ENCODE assay signal across 9 cellular contexts in the genomic region with DNA sequence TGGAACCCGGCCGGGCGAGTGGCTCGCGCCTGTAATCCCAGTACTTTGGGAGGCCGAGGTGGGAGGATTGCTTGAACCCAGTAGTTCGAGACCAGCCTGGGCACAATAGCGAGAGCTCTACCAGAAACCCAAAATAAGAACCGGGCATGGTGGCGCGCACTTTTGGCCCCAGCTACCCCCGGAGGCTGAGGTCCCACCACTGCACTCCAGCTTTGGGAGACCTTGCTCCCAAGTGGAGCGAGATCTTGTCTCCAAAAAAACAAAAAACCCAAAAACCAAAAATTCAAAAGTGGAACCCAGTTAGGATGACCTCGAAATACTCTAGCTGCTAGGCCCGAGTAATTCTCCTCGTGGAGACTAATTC. TPM values are rescaled to one million over a fixed set of nuclear protein-coding genes. Genes with fewer than 3 reads are reported as not detected.
A peak's percentile ranks its signal among the peaks of the same experiment; 100 is the strongest.
DNase-seq lines count a peak whose midpoint lies in the region; ATAC-seq and TF ChIP-seq lines count a peak whose summit lies in the region.
"Had no signal": no experiment of that assay in that cellular context is flagged by ENCODE, and none has a peak within 500 bp of the region (broad histone marks: within the 10 kb centered on the region; RNA-seq: fewer than 3 reads in every experiment).

No MANE protein-coding gene starts in this region.

- peaks cover 19% of the 10 kb centered on the region for H3K36me3 ChIP-seq in adipocyte (ENCODE audit: control insufficient read depth, insufficient read depth, low read length, severe bottlenecking)
- H3K36me3 ChIP-seq in thoracic aorta = no peaks in the 10 kb centered on the region

- peak overlapping the region; percentile 85 for H3K4me3 Mint-ChIP-seq in activated CD4-positive, alpha-beta T cell treated with anti-CD3 and anti-CD28 coated beads, Interleukin-2, amount 10 ng/mL, durations not matched to agents 7 days and 5 days

- no peak for DNase-seq in activated CD4-positive, alpha-beta T cell treated with anti-CD3 and anti-CD28 coated beads, Interleukin-2, amount 10 ng/mL, durations not matched to agents 7 days and 5 days
- DNase-seq in activated CD4-positive, alpha-beta T cell treated with anti-CD3 and anti-CD28 coated beads for 4 hours = no peak
- DNase-seq in adipocyte (ENCODE audit: low read depth) = no peak
- peak; percentile 12 for DNase-seq in left kidney (ENCODE audit: low read depth, low spot score)
- no peak for DNase-seq in thoracic aorta (ENCODE audit: low spot score)
- DNase-seq in NCI-H146 (lab: John Stamatoyannopoulos, UW) = no peak
- DNase-seq in NCI-H1105 (lab: John Stamatoyannopoulos, UW) = no peak

- H3K27ac Mint-ChIP-seq in activated CD4-positive, alpha-beta T cell treated with anti-CD3 and anti-CD28 coated beads, Interleukin-2, amount 10 ng/mL, durations not matched to agents 7 days and 5 days = peak overlapping the region; percentile 93

- H3K27ac ChIP-seq in thoracic aorta = peak overlapping the region; percentile 98 to 99

- POLR2A ChIA-PET in activated CD4-positive, alpha-beta T cell treated with anti-CD3 and anti-CD28 coated beads, Interleukin-2, amount 10 ng/mL, durations not matched to agents 7 days and 5 days (lab: Charles Lee) = no interaction called here

- H3K27me3 Mint-ChIP-seq in activated CD4-positive, alpha-beta T cell treated with anti-CD3 and anti-CD28 coated beads, Interleukin-2, amount 10 ng/mL, durations not matched to agents 7 days and 5 days = no peaks in the 10 kb centered on the region

- CTCF ChIA-PET in activated CD4-positive, alpha-beta T cell treated with anti-CD3 and anti-CD28 coated beads, Interleukin-2, amount 10 ng/mL, durations not matched to agents 7 days and 5 days (lab: Charles Lee) = interaction anchor here (1.2 kb wide), 1 partner anchor 26 kb away, joined by 7 read pairs; a partner anchor contains a TSS

- H3K9me3 ChIP-seq in adipocyte (ENCODE audit: control insufficient read depth, low read length) (no peaks in the 10 kb centered on the region), thoracic aorta (no peaks in the 10 kb centered on the region)

- no peaks in the 10 kb centered on the region for H3K9me3 Mint-ChIP-seq in activated CD4-positive, alpha-beta T cell treated with anti-CD3 and anti-CD28 coated beads, Interleukin-2, amount 10 ng/mL, durations not matched to agents 7 days and 5 days

- peaks cover 13% of the 10 kb centered on the region for H3K36me3 Mint-ChIP-seq in activated CD4-positive, alpha-beta T cell treated with anti-CD3 and anti-CD28 coated beads, Interleukin-2, amount 10 ng/mL, durations not matched to agents 7 days and 5 days (ENCODE audit: low read depth)

- H3K9ac ChIP-seq in adipocyte (ENCODE audit: low read length) = peak overlapping the region; percentile 99

- H3K27me3 ChIP-seq in adipocyte (replicated peaks; ENCODE audit: control insufficient read depth, insufficient read depth, low read length) = no peaks in the 10 kb centered on the region
- no peaks in the 10 kb centered on the region for H3K27me3 ChIP-seq in thoracic aorta (replicated peaks; ENCODE audit: insufficient read depth)

- ATAC-seq in thoracic aorta (ENCODE audit: insufficient number of reproducible peaks, low FRiP score, low read depth) (no peak), HG03108 (IDR thresholded peaks at IDR 0.05; ENCODE audit: unreplicated experiment) (no peak)

- H3K4me1 ChIP-seq in adipocyte (ENCODE audit: control insufficient read depth, insufficient read depth, low read length) = peaks cover 27% of the 10 kb centered on the region
- peaks cover 22 to 40% of the 10 kb centered on the region in 2 donors for H3K4me1 ChIP-seq in thoracic aorta (ENCODE audit: control insufficient read depth in 1 of 2, low read depth in 2 of 2)

- peaks cover 41% of the 10 kb centered on the region for H3K4me1 Mint-ChIP-seq in activated CD4-positive, alpha-beta T cell treated with anti-CD3 and anti-CD28 coated beads, Interleukin-2, amount 10 ng/mL, durations not matched to agents 7 days and 5 days

- peak overlapping the region; percentile 90 for H3K4me3 ChIP-seq in adipocyte (ENCODE audit: low read length)
- H3K4me3 ChIP-seq in thoracic aorta = peak overlapping the region; percentile 87

- no peak for TF ChIP-seq CTCF in thoracic aorta (IDR thresholded peaks at IDR 0.05)

RNA-seq across cellular contexts. Expression of a gene that starts 0.8 kb away (rescaled TPM):
- total RNA-seq in activated CD4-positive, alpha-beta T cell treated with anti-CD3 and anti-CD28 coated beads, Interleukin-2, amount 10 ng/mL, durations not matched to agents 7 days and 5 days = 10 to 100 TPM; 62.7 to 71.4 TPM
- total RNA-seq in thoracic aorta = 10 to 100 TPM; 47.9 to 58.3 TPM

RNA-seq across cellular contexts. Expression of a gene that starts 20.4 kb away (rescaled TPM):
- total RNA-seq in activated CD4-positive, alpha-beta T cell treated with anti-CD3 and anti-CD28 coated beads, Interleukin-2, amount 10 ng/mL, durations not matched to agents 7 days and 5 days = 10 to 100 TPM; 36.7 to 37.9 TPM
- 10 to 100 TPM; 43.2 to 51.6 TPM for total RNA-seq in thoracic aorta

RNA-seq across cellular contexts. Expression of a gene that starts 26.5 kb away (rescaled TPM):
- total RNA-seq in activated CD4-positive, alpha-beta T cell treated with anti-CD3 and anti-CD28 coated beads, Interleukin-2, amount 10 ng/mL, durations not matched to agents 7 days and 5 days = not detected
- total RNA-seq in thoracic aorta = not detected
- total RNA-seq: G401 had no signal

RNA-seq across cellular contexts. Expression of a gene that starts 55.5 kb away (rescaled TPM):
- 1 to 10 TPM; 1.0 to 1.6 TPM for total RNA-seq in activated CD4-positive, alpha-beta T cell treated with anti-CD3 and anti-CD28 coated beads, Interleukin-2, amount 10 ng/mL, durations not matched to agents 7 days and 5 days
- 10 to 100 TPM in 1 of 2 donors, 1 to 10 TPM in 1; 2.8 to 12.5 TPM for total RNA-seq in thoracic aorta
